ENCODE assay signal across 12 cellular contexts in genomic region chr13:24328145-24328544, GRCh38. TPM values are rescaled to one million over a fixed set of nuclear protein-coding genes. Genes with fewer than 3 reads are reported as not detected.
DNase-seq lines count a peak whose midpoint lies in the region; ATAC-seq, FAIRE-seq and TF ChIP-seq lines count a peak whose summit lies in the region.
"Had no signal": no experiment of that assay in that cellular context is flagged by ENCODE, and none has a peak within 500 bp of the region (broad histone marks: within the 10 kb centered on the region; RNA-seq: fewer than 3 reads in every experiment).

No MANE protein-coding gene starts in this region.

- no peaks in the 10 kb centered on the region for H3K79me1 ChIP-seq in trophoblast cell (ENCODE audit: low read length)

- H2BK12ac ChIP-seq in trophoblast cell (ENCODE audit: low read length), result no peak overlapping the region

- H3K4ac ChIP-seq in trophoblast cell (ENCODE audit: low read depth, low read length), result no peak overlapping the region

- H4K8ac ChIP-seq in trophoblast cell (ENCODE audit: low read depth, low read length), result no peak overlapping the region

- H2BK5ac ChIP-seq in trophoblast cell (ENCODE audit: low read depth, low read length, poor library complexity), result no peak overlapping the region

- H3K9me3 ChIP-seq in CD8-positive, alpha-beta T cell (ENCODE audit: low read length), result no peaks in the 10 kb centered on the region
- H3K9me3 ChIP-seq in trophoblast cell (ENCODE audit: insufficient read depth, low read depth, low read length), result no peaks in the 10 kb centered on the region

- H3K4me2 ChIP-seq in trophoblast cell (ENCODE audit: low read length), result no peak overlapping the region

- intact Hi-C loops in CD8-positive, alpha-beta T cell (cut with DNase I, micrococcal nuclease), result no loop called here

- H3K9me3 Mint-ChIP-seq in CD8-positive, alpha-beta T cell, result no peaks in the 10 kb centered on the region
- H3K9me3 Mint-ChIP-seq in activated naive CD8-positive, alpha-beta T cell treated with anti-CD3 and anti-CD28 coated beads for 36 hours, result no peaks in the 10 kb centered on the region

- H4K91ac ChIP-seq in trophoblast cell (ENCODE audit: low read depth, low read length), result no peak overlapping the region

- H3K4me3 Mint-ChIP-seq in CD8-positive, alpha-beta T cell, result peak overlapping the region; percentile 47
- H3K4me3 Mint-ChIP-seq in activated naive CD8-positive, alpha-beta T cell treated with anti-CD3 and anti-CD28 coated beads for 36 hours, result peak overlapping the region; percentile 37

- H4K12ac ChIP-seq in trophoblast cell (ENCODE audit: low read depth, low read length), result no peak overlapping the region

- H3K27me3 ChIP-seq in CD8-positive, alpha-beta T cell (ENCODE audit: insufficient read depth, low read length), result no peaks in the 10 kb centered on the region
- no peaks in the 10 kb centered on the region for H3K27me3 ChIP-seq in trophoblast cell (ENCODE audit: insufficient read depth, low read length)

- CTCF ChIA-PET in CD8-positive, alpha-beta T cell (lab: Charles Lee), result no interaction called here

- H3K23ac ChIP-seq in trophoblast cell (ENCODE audit: low read length), result no peak overlapping the region

- H3K9ac ChIP-seq in trophoblast cell (ENCODE audit: low read length), result no peak overlapping the region

- H2AK5ac ChIP-seq in trophoblast cell (ENCODE audit: low read length), result no peak overlapping the region

- no peak overlapping the region for H3K14ac ChIP-seq in trophoblast cell (ENCODE audit: low read length)

- H3K4me1 Mint-ChIP-seq in CD8-positive, alpha-beta T cell (ENCODE audit: low read depth), result no peaks in the 10 kb centered on the region
- H3K4me1 Mint-ChIP-seq in activated naive CD8-positive, alpha-beta T cell treated with anti-CD3 and anti-CD28 coated beads for 36 hours, result peaks cover 4% of the 10 kb centered on the region

- peak; percentile 62 for ATAC-seq in CD8-positive, alpha-beta T cell
- ATAC-seq: activated CD4-positive, CD25-positive, alpha-beta regulatory T cell treated with anti-CD3 and anti-CD28 coated beads, Interleukin-2, amount 50 U/mL, for 24 hours had no signal

- H3K27ac ChIP-seq in CD8-positive, alpha-beta T cell (ENCODE audit: low read depth, low read length), result no peak overlapping the region
- H3K27ac ChIP-seq in trophoblast cell (ENCODE audit: low read depth, low read length), result no peak overlapping the region

- DNase-seq in CD8-positive, alpha-beta T cell, result no peak
- no peak for DNase-seq in activated naive CD8-positive, alpha-beta T cell treated with anti-CD3 and anti-CD28 coated beads for 36 hours
- DNase-seq in foreskin fibroblast (peak in 1 of 2 donors; percentile 28), trophoblast cell (peak; percentile 7 to 28), Ammon's horn (ENCODE audit: low spot score) (no peak), A172 (ENCODE audit: low spot score) (no peak), frontal cortex (ENCODE audit: low spot score in 2 of 2) (no peak)
- no peak for DNase-seq in central memory CD4-positive, alpha-beta T cell
- DNase-seq: NCI-H2107 had no signal

- no peaks in the 10 kb centered on the region for H3K79me2 ChIP-seq in trophoblast cell (ENCODE audit: control insufficient read depth, insufficient read depth, low read length, poor library complexity)

- H2BK120ac ChIP-seq in trophoblast cell (ENCODE audit: insufficient read depth, low read length, poor library complexity), result no peak overlapping the region

- H3K27ac Mint-ChIP-seq in CD8-positive, alpha-beta T cell, result no peak overlapping the region
- no peak overlapping the region for H3K27ac Mint-ChIP-seq in activated naive CD8-positive, alpha-beta T cell treated with anti-CD3 and anti-CD28 coated beads for 36 hours

- no peak overlapping the region for H3K18ac ChIP-seq in trophoblast cell (ENCODE audit: low read length)

- no peaks in the 10 kb centered on the region for H3K4me1 ChIP-seq in CD8-positive, alpha-beta T cell (ENCODE audit: insufficient read depth, low read length)
- no peaks in the 10 kb centered on the region for H3K4me1 ChIP-seq in trophoblast cell (ENCODE audit: control insufficient read depth in 1 of 2, insufficient read depth in 2 of 2, low read length in 2 of 2)

- no peak for FAIRE-seq in frontal cortex (lab: Jason Lieb, UNC)

- H3K27me3 Mint-ChIP-seq in CD8-positive, alpha-beta T cell (ENCODE audit: low read depth), result peaks cover 35% of the 10 kb centered on the region
- peaks cover 49% of the 10 kb centered on the region for H3K27me3 Mint-ChIP-seq in activated naive CD8-positive, alpha-beta T cell treated with anti-CD3 and anti-CD28 coated beads for 36 hours

- no peak for TF ChIP-seq CTCF in CD8-positive, alpha-beta T cell (IDR thresholded peaks at IDR 0.05)
- TF ChIP-seq CTCF in foreskin fibroblast (IDR thresholded peaks at IDR 0.05; ENCODE audit: low read depth, low read length), result no peak

- POLR2A ChIA-PET in CD8-positive, alpha-beta T cell (lab: Charles Lee), result no interaction called here

- no peak overlapping the region for H3K4me3 ChIP-seq in CD8-positive, alpha-beta T cell (ENCODE audit: low read depth, low read length)
- H3K4me3 ChIP-seq in foreskin fibroblast (ENCODE audit: low read depth in 1 of 2, low read length in 2 of 2), result peak overlapping the region; percentile 15 to 40
- H3K4me3 ChIP-seq in trophoblast cell (ENCODE audit: low read depth, low read length), result no peak overlapping the region

- H3K36me3 ChIP-seq in CD8-positive, alpha-beta T cell (ENCODE audit: insufficient read depth, low read length), result no peaks in the 10 kb centered on the region
- H3K36me3 ChIP-seq in trophoblast cell (ENCODE audit: control insufficient read depth in 1 of 2, insufficient read depth in 2 of 2, low read length in 2 of 2), result no peaks in the 10 kb centered on the region

- H3K36me3 Mint-ChIP-seq in CD8-positive, alpha-beta T cell, result no peaks in the 10 kb centered on the region
- no peaks in the 10 kb centered on the region for H3K36me3 Mint-ChIP-seq in activated naive CD8-positive, alpha-beta T cell treated with anti-CD3 and anti-CD28 coated beads for 36 hours

- no CpG with 5 or more reads among the region's 38 CpGs for whole genome bisulfite sequencing in trophoblast cell (ENCODE audit: extremely low coverage, insufficient coverage, insufficient read length)

- H2AFZ ChIP-seq in trophoblast cell (ENCODE audit: insufficient read depth, low read length, poor library complexity), result no peak overlapping the region

RNA-seq across cellular contexts. Expression of gene C1QTNF9, which starts 18.8 kb away (rescaled TPM):
- under 1 TPM in 1 of 2 experiments, not detected in 1; 0.17 TPM for total RNA-seq in CD8-positive, alpha-beta T cell
- total RNA-seq in activated naive CD8-positive, alpha-beta T cell treated with anti-CD3 and anti-CD28 coated beads for 36 hours, result not detected
- 0.10 and 0.12 TPM in 2 replicates for polyA plus RNA-seq in trophoblast cell (2013)
- total RNA-seq in A172 (2014; rRNA removed; shearing (Covaris generic)), result not detected in 2 replicates
- total RNA-seq in frontal cortex, result under 0.01 TPM
- total RNA-seq: dermis microvascular lymphatic vessel endothelial cell, pulmonary artery endothelial cell had no signal

Comparison
In these comparisons a context has a peak if more than half of its experiments do, and no peak if none do; other contexts are left out.
1. DNase-seq: peak in trophoblast cell (2 of 2); none in CD8-positive, alpha-beta T cell (0 of 7), activated naive CD8-positive, alpha-beta T cell treated with anti-CD3 and anti-CD28 coated beads for 36 hours (single experiment), Ammon's horn (single experiment), A172 (single experiment), central memory CD4-positive, alpha-beta T cell (single experiment) and frontal cortex (0 of 2).
2. H3K4me3 ChIP-seq: peak in foreskin fibroblast (2 of 2); none in CD8-positive, alpha-beta T cell (single experiment) and trophoblast cell (single experiment).